11 cellular contexts compared by ENCODE assay signal in the genomic region with DNA sequence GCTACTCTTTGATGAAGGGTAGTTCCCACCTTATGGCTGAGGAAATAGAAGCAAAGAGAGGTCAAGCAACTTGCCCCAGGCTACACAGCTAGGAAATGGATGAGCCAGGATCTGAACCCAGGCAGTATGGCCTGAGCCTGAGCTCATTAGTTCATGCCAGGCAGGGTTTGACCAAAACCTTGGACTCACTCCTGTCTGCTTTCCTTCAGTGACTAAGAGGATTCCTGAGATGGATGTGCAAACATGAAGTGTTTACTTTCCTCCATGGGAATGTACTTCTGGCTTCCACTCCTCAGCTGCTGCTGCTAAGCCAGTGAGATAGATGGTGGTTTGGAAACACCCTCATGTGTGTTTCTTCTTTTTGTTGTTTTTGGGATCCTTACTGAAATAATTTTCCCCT. TPM values are rescaled to one million over a fixed set of nuclear protein-coding genes. Genes with fewer than 3 reads are reported as not detected.
DNase-seq lines count a peak whose midpoint lies in the region; ATAC-seq and TF ChIP-seq lines count a peak whose summit lies in the region.
"Had no signal": no experiment of that assay in that cellular context is flagged by ENCODE, and none has a peak within 500 bp of the region (broad histone marks: within the 10 kb centered on the region; RNA-seq: fewer than 3 reads in every experiment).

No MANE protein-coding gene starts in this region.

- H3K79me2 ChIP-seq in PC-3 (ENCODE audit: low read length): no peaks in the 10 kb centered on the region

- intact Hi-C loops in PC-3 (cut with micrococcal nuclease) (loop anchor here (1.0 to 2.0 kb wide), 4 partner anchors 14 to 36 kb away; no protein-coding TSS in a partner anchor), esophagus muscularis mucosa (cut with DNase I) (no loop called here)

- H3K36me3 ChIP-seq in PC-3 (ENCODE audit: low read depth, low read length): no peaks in the 10 kb centered on the region
- H3K36me3 ChIP-seq in esophagus muscularis mucosa: no peaks in the 10 kb centered on the region

- peaks cover 9% of the 10 kb centered on the region for H3F3A ChIP-seq in PC-3 (ENCODE audit: low read length, unreplicated experiment)

- peak overlapping the region; percentile 27 for H2AFZ ChIP-seq in PC-3 (ENCODE audit: low read length)

- no peak for TF ChIP-seq POLR2A in esophagus muscularis mucosa (IDR thresholded peaks at IDR 0.05; ENCODE audit: low read depth)

- no peaks in the 10 kb centered on the region for H3K9me2 ChIP-seq in PC-3 (replicated peaks; ENCODE audit: low read length)

- POLR2A ChIA-PET in PC-3 (lab: Charles Lee; ENCODE audit: unreplicated experiment): interaction anchor here (0.5 to 1.7 kb wide), 11 partner anchors 13 to 143 kb away, joined by 3 to 13 read pairs (median 5); no protein-coding TSS in a partner anchor

- TF ChIP-seq CTCF in C4-2B (conservative IDR thresholded peaks at IDR 0.05) (no peak), PC-3 (conservative IDR thresholded peaks at IDR 0.05; ENCODE audit: low read depth, low read length) (no peak), esophagus muscularis mucosa (IDR thresholded peaks at IDR 0.05) (no peak), omental fat pad (IDR thresholded peaks at IDR 0.05) (no peak)

- no peaks in the 10 kb centered on the region for H3K9me3 ChIP-seq in PC-3 (ENCODE audit: low read length)
- H3K9me3 ChIP-seq in esophagus muscularis mucosa: no peaks in the 10 kb centered on the region

- H3K4me1 ChIP-seq in PC-3 (ENCODE audit: insufficient read depth, low read length) (peaks cover 41% of the 10 kb centered on the region), esophagus muscularis mucosa (peaks cover 0 to 63% (median 57%) of the 10 kb centered on the region in 4 donors)

- DNase-seq in PC-3 (peak; percentile 95), esophagus muscularis mucosa (ENCODE audit: extremely low spot score) (no peak), omental fat pad (ENCODE audit: low spot score) (no peak), GM19240 (ENCODE audit: insufficient read length, low spot score) (no peak), T-helper 9 cell (no peak), NCI-H1417 treated with DMSO at 0.1 percent for 48 hours (lab: John Stamatoyannopoulos, UW) (no peak)
- DNase-seq: activated CD4-positive, alpha-beta T cell treated with anti-CD3 and anti-CD28 coated beads, Interleukin-2, amount 50 U/mL, for 48 hours; glutamatergic neuron; NCI-H2171 treated with DMSO at 0.1 percent for 48 hours had no signal

- no TSS peak for BruUV-seq in PC-3 (replicated peaks; lab: Mats Ljungman, UMichigan)

- H3K27me3 ChIP-seq in PC-3 (ENCODE audit: low read length) (no peaks in the 10 kb centered on the region), esophagus muscularis mucosa (no peaks in the 10 kb centered on the region)

- peak overlapping the region; percentile 86 for H3K4me2 ChIP-seq in PC-3 (ENCODE audit: low read length)

- CTCF ChIA-PET in PC-3 (lab: Charles Lee): interaction anchor here (0.6 to 1.4 kb wide), 3 partner anchors 13 to 151 kb away, joined by 3 to 4 read pairs (median 3); no protein-coding TSS in a partner anchor

- ATAC-seq in PC-3 (peak; percentile 92), omental fat pad (ENCODE audit: low FRiP score) (peak; percentile 92), GM18870 (IDR thresholded peaks at IDR 0.05; ENCODE audit: unreplicated experiment) (no peak)

- H3K27ac ChIP-seq in C4-2B (peak overlapping the region; percentile 39; the same call in 1 of the 2 replicates), PC-3 (ENCODE audit: low read length) (peak overlapping the region; percentile 99), esophagus muscularis mucosa (replicated peaks in 1 of 4) (peak overlapping the region; percentile 70 to 81 (median 70))

- peak overlapping the region; percentile 57 for H3K4me3 ChIP-seq in PC-3 (ENCODE audit: low read length)
- no peak overlapping the region for H3K4me3 ChIP-seq in esophagus muscularis mucosa

- no peaks in the 10 kb centered on the region for H4K20me1 ChIP-seq in PC-3 (ENCODE audit: low read length)

- no peak for TF ChIP-seq EP300 in esophagus muscularis mucosa (IDR thresholded peaks at IDR 0.05)

- peak overlapping the region; percentile 94 for H3K9ac ChIP-seq in PC-3 (ENCODE audit: low read length)

RNA-seq across cellular contexts. Expression of gene ERRFI1, which starts 35.1 kb away (rescaled TPM):
- 218 and 227 TPM in 2 replicates for total RNA-seq in PC-3 (2014; rRNA removed)
- 100 to 1,000 TPM; 308 to 587 (median 435) TPM for total RNA-seq in esophagus muscularis mucosa
- total RNA-seq in omental fat pad: 100 to 1,000 TPM; 108 to 313 (median 204) TPM

Comparison
In these comparisons a context has a peak if more than half of its experiments do, and no peak if none do; other contexts are left out.
1. H3K27ac ChIP-seq: peak in every context shown above with its lines; median percentile 99 in PC-3; 70 in esophagus muscularis mucosa; 39 in C4-2B.